1 cellular context compared by ENCODE assay signal in genomic region chrX:110210417-110211139, GRCh38.
TF ChIP-seq lines count a peak whose summit lies in the region.

No MANE protein-coding gene starts in this region.

TF ChIP-seq in H1, 55 proteins besides CTCF, POLR2A, EP300 and RAD21:
- TF ChIP-seq SIRT6 (IDR thresholded peaks at IDR 0.05; ENCODE audit: low read length) (no peak), SIN3A (conservative IDR thresholded peaks at IDR 0.05 in 1 of 2, IDR thresholded peaks at IDR 0.05 in 1 of 2; ENCODE audit: low read depth in 1 of 2, low read length in 2 of 2) (no peak), SRF (IDR thresholded peaks at IDR 0.05; ENCODE audit: low read depth, low read length) (no peak), EZH2 (IDR thresholded peaks at IDR 0.05; ENCODE audit: low read depth, low read length, severe bottlenecking) (no peak), SP2 (IDR thresholded peaks at IDR 0.05; ENCODE audit: low read length) (no peak), RBBP5 (IDR thresholded peaks at IDR 0.05; ENCODE audit: borderline replicate concordance, low read depth, low read length) (no peak), JUN (IDR thresholded peaks at IDR 0.05; ENCODE audit: low read depth, low read length) (no peak), CTBP2 (IDR thresholded peaks at IDR 0.05; ENCODE audit: borderline replicate concordance, insufficient read depth, insufficient read length, low read length) (no peak), TCF12 (IDR thresholded peaks at IDR 0.05; ENCODE audit: low read depth, low read length) (no peak), SAP30 (IDR thresholded peaks at IDR 0.05; ENCODE audit: insufficient read depth, insufficient replicate concordance, low read length) (no peak), KDM5A (IDR thresholded peaks at IDR 0.05; ENCODE audit: low read length) (no peak), TAF7 (optimal IDR thresholded peaks at IDR 0.05; ENCODE audit: borderline replicate concordance, low read depth, low read length) (no peak), CHD7 (IDR thresholded peaks at IDR 0.05; ENCODE audit: insufficient replicate concordance, low read length) (no peak), USF2 (IDR thresholded peaks at IDR 0.05; ENCODE audit: low read length) (no peak), SP1 (IDR thresholded peaks at IDR 0.05; ENCODE audit: low read depth, low read length) (no peak), POU5F1 (IDR thresholded peaks at IDR 0.05; ENCODE audit: low read depth, low read length) (no peak), SUZ12 (IDR thresholded peaks at IDR 0.05; ENCODE audit: low read length) (no peak), MAX (IDR thresholded peaks at IDR 0.05) (no peak)
- TF ChIP-seq, protein P1, sequence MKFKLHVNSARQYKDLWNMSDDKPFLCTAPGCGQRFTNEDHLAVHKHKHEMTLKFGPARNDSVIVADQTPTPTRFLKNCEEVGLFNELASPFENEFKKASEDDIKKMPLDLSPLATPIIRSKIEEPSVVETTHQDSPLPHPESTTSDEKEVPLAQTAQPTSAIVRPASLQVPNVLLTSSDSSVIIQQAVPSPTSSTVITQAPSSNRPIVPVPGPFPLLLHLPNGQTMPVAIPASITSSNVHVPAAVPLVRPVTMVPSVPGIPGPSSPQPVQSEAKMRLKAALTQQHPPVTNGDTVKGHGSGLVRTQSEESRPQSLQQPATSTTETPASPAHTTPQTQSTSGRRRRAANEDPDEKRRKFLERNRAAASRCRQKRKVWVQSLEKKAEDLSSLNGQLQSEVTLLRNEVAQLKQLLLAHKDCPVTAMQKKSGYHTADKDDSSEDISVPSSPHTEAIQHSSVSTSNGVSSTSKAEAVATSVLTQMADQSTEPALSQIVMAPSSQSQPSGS (IDR thresholded peaks at IDR 0.05; ENCODE audit: low read length) = no peak
